In the genomic region with DNA sequence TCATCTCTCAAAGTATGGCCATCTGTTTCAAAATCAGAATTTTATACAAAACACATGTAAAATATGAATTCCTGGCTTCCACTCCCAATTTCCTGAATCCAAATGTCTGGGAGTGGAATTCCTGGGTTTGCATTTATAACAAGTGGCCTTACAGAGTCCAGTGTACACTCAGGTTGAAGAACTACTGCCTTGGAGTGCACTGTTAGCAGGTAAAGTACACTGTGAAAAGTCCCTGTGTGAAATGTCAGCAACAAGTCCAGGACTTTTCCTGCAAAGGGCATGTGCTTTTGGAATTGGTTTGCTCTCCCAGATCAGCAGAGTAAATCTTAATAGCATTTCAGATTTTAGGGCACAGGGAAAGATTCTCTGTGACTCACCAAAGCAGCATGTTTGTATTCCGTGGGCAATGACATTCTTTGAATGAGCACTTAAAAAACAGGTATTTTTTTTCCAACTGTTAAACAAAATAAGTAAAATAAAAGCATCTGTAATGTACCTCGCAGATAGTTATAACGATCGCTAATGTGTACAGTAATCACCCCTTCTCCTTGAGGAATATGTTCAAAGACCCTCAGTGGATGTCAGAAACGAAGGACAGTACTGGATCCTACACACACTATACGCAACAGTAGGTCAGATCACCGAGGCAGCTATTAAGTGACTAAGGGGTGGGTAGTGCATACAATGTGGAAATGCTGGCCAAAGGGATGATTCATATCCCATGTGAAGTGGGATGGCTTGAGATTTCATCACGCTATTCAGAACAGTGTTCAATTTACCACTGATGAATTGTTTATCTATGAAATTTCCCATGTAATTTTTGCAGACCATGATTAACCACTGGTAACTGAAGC, we compare ENCODE assay signal across 8 cellular contexts. TPM values are rescaled to one million over a fixed set of nuclear protein-coding genes. Genes with fewer than 3 reads are reported as not detected.
DNase-seq lines count a peak whose midpoint lies in the region; ATAC-seq and TF ChIP-seq lines count a peak whose summit lies in the region.

No MANE protein-coding gene starts in this region.

- DNase-seq in AML-193 (lab: John Stamatoyannopoulos, UW) (peak; percentile 22 to 44), M059J (ENCODE audit: low read depth) (peak; percentile 96), astrocyte of the hippocampus (ENCODE audit: low read depth, low spot score) (peak; percentile 89), lower lobe of right lung (no peak), medulla oblongata (ENCODE audit: extremely low spot score) (no peak), NCI-H345 treated with DMSO at 0.1 percent for 48 hours (lab: John Stamatoyannopoulos, UW; ENCODE audit: unreplicated experiment) (no peak), testis (no peak)

- H3K27me3 ChIP-seq in lower lobe of right lung (ENCODE audit: low read depth) (no peaks in the 10 kb centered on the region), testis (no peaks in the 10 kb centered on the region)

- TF ChIP-seq POLR2A in testis (IDR thresholded peaks at IDR 0.05) = no peak

- H3K4me1 ChIP-seq in lower lobe of right lung = no peaks in the 10 kb centered on the region
- no peaks in the 10 kb centered on the region for H3K4me1 ChIP-seq in testis

- H3K4me3 ChIP-seq in lower lobe of right lung (no peak overlapping the region), testis (no peak overlapping the region)

- ATAC-seq in lower lobe of right lung (peak; percentile 57 to 71), GM19397 (IDR thresholded peaks at IDR 0.05; ENCODE audit: unreplicated experiment) (no peak)

- intact Hi-C loops in lower lobe of right lung (cut with DNase I) = no loop called here
- intact Hi-C loops in testis (cut with DNase I; ENCODE audit: low total_unique reads) = no loop called here

- no peaks in the 10 kb centered on the region for H3K36me3 ChIP-seq in lower lobe of right lung
- H3K36me3 ChIP-seq in testis (ENCODE audit: low read depth, missing control alignments) = no peaks in the 10 kb centered on the region

- H3K9me3 ChIP-seq in lower lobe of right lung = no peaks in the 10 kb centered on the region
- H3K9me3 ChIP-seq in testis = no peaks in the 10 kb centered on the region

- WGBS in testis, 2 donors = 77 to 80% methylated on average over 8 of the region's 8 CpGs

- TF ChIP-seq CTCF in lower lobe of right lung (IDR thresholded peaks at IDR 0.05) (no peak), testis (IDR thresholded peaks at IDR 0.05) (no peak)

- H3K27ac ChIP-seq in lower lobe of right lung (no peak overlapping the region), testis (no peak overlapping the region)

RNA-seq across cellular contexts. Expression of a gene that starts 1.9 kb away (rescaled TPM):
- total RNA-seq in M059J (2014; rRNA removed; shearing (Covaris generic)) = not detected in 2 replicates
- total RNA-seq in lower lobe of right lung = 0.74 TPM
- under 1 TPM; 0.19 to 0.55 TPM for total RNA-seq in testis
- 0.36 TPM for polyA plus RNA-seq in testis (ENCODE audit: insufficient read depth, low read depth, low replicate concordance)

Comparison
In these comparisons a context has a peak if more than half of its experiments do, and no peak if none do; other contexts are left out.
1. DNase-seq: peak in AML-193 (2 of 2), M059J (single experiment) and astrocyte of the hippocampus (single experiment); none in lower lobe of right lung (single experiment), medulla oblongata (single experiment), NCI-H345 treated with DMSO at 0.1 percent for 48 hours (single experiment) and testis (single experiment).